10 cellular contexts compared by ENCODE assay signal in genomic region chr10:101145145-101145544, GRCh38. TPM values are rescaled to one million over a fixed set of nuclear protein-coding genes. Genes with fewer than 3 reads are reported as not detected.
"Had no signal": no experiment of that assay in that cellular context is flagged by ENCODE, and none has a peak within 500 bp of the region (broad histone marks: within the 10 kb centered on the region; RNA-seq: fewer than 3 reads in every experiment).

No MANE protein-coding gene starts in this region.

- H3K27ac ChIP-seq: GM23248, KMS-11 had no signal

- H2AFZ ChIP-seq: GM23248 had no signal

- H3K4me2 ChIP-seq: KMS-11 had no signal

- DNase-seq: GM23248, GOT3, H9, HCEC 1CT, KBM-7 had no signal

- H3K4me3 ChIP-seq: GM23248 had no signal

- H3K9ac ChIP-seq: GM23248, KMS-11 had no signal

- FAIRE-seq: H54, HTR-8/SVneo had no signal

RNA-seq across cellular contexts. Expression of gene TLX1, which starts 14.0 kb away (rescaled TPM):
- total RNA-seq: GM23248, H9, HT-29 had no signal
- polyA plus RNA-seq: GM23248, IgD-negative memory B cell had no signal
